Comparison of ENCODE assay signal across 24 cellular contexts in the genomic region with DNA sequence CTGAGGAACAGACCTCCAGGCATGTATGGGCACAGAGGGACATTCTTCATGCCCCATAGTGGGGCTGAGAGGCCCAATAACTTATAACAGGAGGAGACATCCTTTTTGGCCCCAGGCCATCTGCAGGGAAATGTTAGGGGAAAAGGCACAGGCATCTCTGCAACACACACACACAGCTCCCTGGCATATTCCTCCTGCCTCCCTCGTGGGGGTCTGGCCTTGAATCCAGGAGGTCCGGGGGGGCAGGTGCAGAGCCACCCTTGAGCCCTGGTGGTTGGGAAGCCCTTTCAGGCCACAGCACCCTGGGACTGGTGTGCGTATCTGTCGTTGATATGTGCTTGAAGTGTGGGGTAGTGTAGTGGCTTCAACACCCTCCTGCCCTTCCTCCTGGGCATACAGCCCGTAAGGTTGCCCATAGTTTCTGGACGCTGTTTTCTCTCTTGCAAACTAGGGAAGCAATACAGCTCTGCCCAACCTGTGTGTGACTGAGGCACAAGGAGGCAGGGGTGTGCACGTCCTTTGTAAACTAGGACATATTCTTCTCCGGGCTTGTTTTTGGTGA.
"Had no signal": no experiment of that assay in that cellular context is flagged by ENCODE, and none has a peak within 500 bp of the region (broad histone marks: within the 10 kb centered on the region; RNA-seq: fewer than 3 reads in every experiment).

No MANE protein-coding gene starts in this region.

- DNase-seq: activated CD4-positive, alpha-beta T cell treated with anti-CD3 and anti-CD28 coated beads, Interleukin-2, amount 10 ng/mL, durations not matched to agents 24 days and 14 days; activated CD8-positive, alpha-beta T cell treated with anti-CD3 and anti-CD28 coated beads for 36 hours; activated naive CD4-positive, alpha-beta T cell; activated T-cell treated with anti-CD3 and anti-CD28 coated beads, Interleukin-2, amount 50 U/mL, for 1 hour; anterior cingulate cortex; brain microvascular endothelial cell; glutamatergic neuron; islet precursor cell; left colon; ovary; psoas muscle; right lobe of liver; small intestine; stimulated activated CD4-positive, alpha-beta T cell treated with anti-CD3 and anti-CD28 coated beads, Interleukin-4, amount 100 ng/mL, for 24 hours; stomach; testis had no signal

- ATAC-seq: activated CD8-positive, alpha-beta T cell treated with anti-CD3 and anti-CD28 coated beads for 36 hours; activated T-helper 17 cell treated with anti-CD3 and anti-CD28 coated beads, Interleukin-2, amount 50 U/mL, for 72 hours; left colon; psoas muscle; right lobe of liver; stimulated activated effector memory CD8-positive, alpha-beta T cell treated with anti-CD3 and anti-CD28 coated beads, Interleukin-12 subunit alpha, Interleukin-12 subunit beta, amount 100 ng/mL, for 72 hours had no signal

- H3K4me1 Mint-ChIP-seq: activated CD4-positive, alpha-beta T cell treated with anti-CD3 and anti-CD28 coated beads, Interleukin-2, amount 10 ng/mL, durations not matched to agents 24 days and 14 days; activated T-helper 17 cell treated with anti-CD3 and anti-CD28 coated beads, Interleukin-2, amount 50 U/mL, for 72 hours; central memory CD8-positive, alpha-beta T cell; stimulated activated effector memory CD8-positive, alpha-beta T cell treated with anti-CD3 and anti-CD28 coated beads, Interleukin-12 subunit alpha, Interleukin-12 subunit beta, amount 100 ng/mL, for 72 hours had no signal

- H3K4me3 ChIP-seq: coronary artery, lung, ovary, psoas muscle, right lobe of liver, stomach, testis, upper lobe of left lung had no signal

- H3K36me3 ChIP-seq: brain microvascular endothelial cell, ovary, right lobe of liver, upper lobe of left lung had no signal

- H3K4me1 ChIP-seq: psoas muscle, right lobe of liver, testis, upper lobe of left lung had no signal

- H3K36me3 Mint-ChIP-seq: stimulated activated effector memory CD8-positive, alpha-beta T cell treated with anti-CD3 and anti-CD28 coated beads, Interleukin-12 subunit alpha, Interleukin-12 subunit beta, amount 100 ng/mL, for 72 hours had no signal

- H3K9me3 Mint-ChIP-seq: activated CD8-positive, alpha-beta T cell treated with anti-CD3 and anti-CD28 coated beads for 36 hours; activated T-helper 17 cell treated with anti-CD3 and anti-CD28 coated beads, Interleukin-2, amount 50 U/mL, for 72 hours; central memory CD8-positive, alpha-beta T cell; neural crest cell; stimulated activated effector memory CD8-positive, alpha-beta T cell treated with anti-CD3 and anti-CD28 coated beads, Interleukin-12 subunit alpha, Interleukin-12 subunit beta, amount 100 ng/mL, for 72 hours; T-helper 1 cell treated with Interleukin-12 subunit alpha and Interleukin-12 subunit beta and Interleukin-4 antibody, amounts not matched to agents 30 μg/mL and 1 μg/mL, for 36 hours had no signal

- H3K4me3 Mint-ChIP-seq: activated CD4-positive, alpha-beta T cell treated with anti-CD3 and anti-CD28 coated beads, Interleukin-2, amount 10 ng/mL, durations not matched to agents 24 days and 14 days; activated CD8-positive, alpha-beta T cell treated with anti-CD3 and anti-CD28 coated beads for 36 hours; activated T-helper 17 cell treated with anti-CD3 and anti-CD28 coated beads, Interleukin-2, amount 50 U/mL, for 72 hours; central memory CD8-positive, alpha-beta T cell; neural crest cell; stimulated activated effector memory CD8-positive, alpha-beta T cell treated with anti-CD3 and anti-CD28 coated beads, Interleukin-12 subunit alpha, Interleukin-12 subunit beta, amount 100 ng/mL, for 72 hours; T-helper 1 cell treated with Interleukin-12 subunit alpha and Interleukin-12 subunit beta and Interleukin-4 antibody, amounts not matched to agents 30 μg/mL and 1 μg/mL, for 36 hours had no signal

- H3K27ac ChIP-seq: brain microvascular endothelial cell, coronary artery, ovary, psoas muscle, right lobe of liver, stomach, testis, upper lobe of left lung had no signal

- H3K27ac Mint-ChIP-seq: activated CD4-positive, alpha-beta T cell treated with anti-CD3 and anti-CD28 coated beads, Interleukin-2, amount 10 ng/mL, durations not matched to agents 24 days and 14 days; activated CD8-positive, alpha-beta T cell treated with anti-CD3 and anti-CD28 coated beads for 36 hours; activated T-helper 17 cell treated with anti-CD3 and anti-CD28 coated beads, Interleukin-2, amount 50 U/mL, for 72 hours; stimulated activated effector memory CD8-positive, alpha-beta T cell treated with anti-CD3 and anti-CD28 coated beads, Interleukin-12 subunit alpha, Interleukin-12 subunit beta, amount 100 ng/mL, for 72 hours; T-helper 1 cell treated with Interleukin-12 subunit alpha and Interleukin-12 subunit beta and Interleukin-4 antibody, amounts not matched to agents 30 μg/mL and 1 μg/mL, for 36 hours had no signal

- H3K9me3 ChIP-seq: ovary, psoas muscle, right lobe of liver, stomach, testis, upper lobe of left lung had no signal

- H3K27me3 ChIP-seq: ovary, right lobe of liver, testis, upper lobe of left lung had no signal
